In the genomic region with DNA sequence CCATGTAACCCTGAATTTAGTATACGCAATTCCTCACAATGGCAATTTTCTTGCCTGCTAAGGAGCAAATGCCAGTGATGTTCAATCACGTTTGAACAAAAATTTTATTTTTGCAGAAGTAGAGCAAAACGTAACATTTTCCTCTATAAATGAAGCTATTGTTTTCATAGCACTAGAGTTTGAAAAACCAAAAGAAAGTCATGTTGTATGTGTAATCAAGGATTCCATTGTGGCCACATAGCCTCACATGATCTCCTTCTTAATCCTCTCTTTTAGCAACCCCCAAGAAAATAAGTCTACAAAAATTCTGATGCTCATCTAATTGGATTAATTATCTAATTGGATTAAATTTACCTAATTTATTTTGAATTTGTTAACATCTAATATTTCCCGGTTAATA, we compare ENCODE assay signal across 19 cellular contexts.
DNase-seq lines count a peak whose midpoint lies in the region; ATAC-seq and TF ChIP-seq lines count a peak whose summit lies in the region.
"Had no signal": no experiment of that assay in that cellular context is flagged by ENCODE, and none has a peak within 500 bp of the region (broad histone marks: within the 10 kb centered on the region; RNA-seq: fewer than 3 reads in every experiment).

No MANE protein-coding gene starts in this region.

- H3K27ac Mint-ChIP-seq in neural progenitor cell: no peak overlapping the region
- H3K27ac Mint-ChIP-seq: B cell; CD4-positive, CD25-positive, alpha-beta regulatory T cell; CD8-positive, alpha-beta T cell; GM23338; H9 had no signal

- no peaks in the 10 kb centered on the region for H4K20me1 ChIP-seq in neural progenitor cell (ENCODE audit: low read depth)
- H4K20me1 ChIP-seq: BLaER1 had no signal

- peaks cover 2% of the 10 kb centered on the region for H3K36me3 Mint-ChIP-seq in neural progenitor cell
- H3K36me3 Mint-ChIP-seq: CD4-positive, CD25-positive, alpha-beta regulatory T cell; CD8-positive, alpha-beta T cell had no signal

- H3K27me3 Mint-ChIP-seq in neural progenitor cell (ENCODE audit: insufficient read depth, low read depth): no peaks in the 10 kb centered on the region
- H3K27me3 Mint-ChIP-seq: B cell; CD4-positive, CD25-positive, alpha-beta regulatory T cell had no signal

- no peaks in the 10 kb centered on the region for H3K4me1 Mint-ChIP-seq in neural progenitor cell
- H3K4me1 Mint-ChIP-seq: B cell; CD4-positive, CD25-positive, alpha-beta regulatory T cell; GM23338; H9 had no signal

- no peaks in the 10 kb centered on the region for H3K27me3 ChIP-seq in neural progenitor cell
- H3K27me3 ChIP-seq: BLaER1 had no signal

- no peak overlapping the region for H3K27ac ChIP-seq in neural progenitor cell
- H3K27ac ChIP-seq: 22Rv1, BLaER1, C4-2B had no signal

- no peaks in the 10 kb centered on the region for H3K36me3 ChIP-seq in neural progenitor cell
- H3K36me3 ChIP-seq: BLaER1 had no signal

- peak overlapping the region; percentile 15 for H2AFZ ChIP-seq in neural progenitor cell (replicated peaks)
- H2AFZ ChIP-seq: GM23338 had no signal

- H3K4me1 ChIP-seq in neural progenitor cell: no peaks in the 10 kb centered on the region
- H3K4me1 ChIP-seq: BLaER1 had no signal

- no peaks in the 10 kb centered on the region for H3K79me2 ChIP-seq in neural progenitor cell (ENCODE audit: low read depth)

- no peak overlapping the region for H3K4me2 ChIP-seq in neural progenitor cell
- H3K4me2 ChIP-seq: BLaER1, GM23338 had no signal

- ATAC-seq in HG03280 (IDR thresholded peaks at IDR 0.05; ENCODE audit: unreplicated experiment): no peak
- no peak for ATAC-seq in HG03442 (IDR thresholded peaks at IDR 0.05; ENCODE audit: unreplicated experiment)
- ATAC-seq: CD8-positive, alpha-beta T cell; GM23338; HCT116 had no signal

- no peak for TF ChIP-seq CTCF in neural progenitor cell (IDR thresholded peaks at IDR 0.05)

- DNase-seq in NCI-H82 (lab: John Stamatoyannopoulos, UW) (peak; percentile 2), NCI-H82 treated with DMSO at 0.1 percent for 48 hours (lab: John Stamatoyannopoulos, UW; ENCODE audit: unreplicated experiment) (no peak), amniotic epithelial cell (ENCODE audit: low read depth) (peak; percentile 7), neural progenitor cell (ENCODE audit: low spot score) (no peak), T1000 (lab: John Stamatoyannopoulos, UW) (no peak)
- DNase-seq: CD4-positive, CD25-positive, alpha-beta regulatory T cell; CD8-positive, alpha-beta T cell; DMS 273 treated with DMSO at 0.1 percent for 48 hours; DMS79 treated with DMSO at 0.1 percent for 48 hours; GF-D8; H9 had no signal

- H3K9ac ChIP-seq in neural progenitor cell: no peak overlapping the region
- H3K9ac ChIP-seq: BLaER1 had no signal

- H3K9me3 ChIP-seq in neural progenitor cell (ENCODE audit: low read depth): no peaks in the 10 kb centered on the region
- H3K9me3 ChIP-seq: BLaER1 had no signal

- H3K9me3 Mint-ChIP-seq in neural progenitor cell: peaks cover 8% of the 10 kb centered on the region
- H3K9me3 Mint-ChIP-seq: H9 had no signal

- no peak overlapping the region for H3K4me3 Mint-ChIP-seq in neural progenitor cell
- H3K4me3 Mint-ChIP-seq: B cell; CD4-positive, CD25-positive, alpha-beta regulatory T cell; CD8-positive, alpha-beta T cell; GM23338; H9 had no signal

- no peaks in the 10 kb centered on the region for H3F3A ChIP-seq in neural progenitor cell (ENCODE audit: low read depth)

- H3K4me3 ChIP-seq in neural progenitor cell: no peak overlapping the region
- H3K4me3 ChIP-seq: BLaER1, GM23338 had no signal

Comparison
In these comparisons a context has a peak if more than half of its experiments do, and no peak if none do; other contexts are left out.
1. DNase-seq: peak in NCI-H82 (single experiment) and amniotic epithelial cell (single experiment); none in NCI-H82 treated with DMSO at 0.1 percent for 48 hours (single experiment), neural progenitor cell (single experiment) and T1000 (single experiment).